Comparison of ENCODE assay signal across 21 cellular contexts in the genomic region with DNA sequence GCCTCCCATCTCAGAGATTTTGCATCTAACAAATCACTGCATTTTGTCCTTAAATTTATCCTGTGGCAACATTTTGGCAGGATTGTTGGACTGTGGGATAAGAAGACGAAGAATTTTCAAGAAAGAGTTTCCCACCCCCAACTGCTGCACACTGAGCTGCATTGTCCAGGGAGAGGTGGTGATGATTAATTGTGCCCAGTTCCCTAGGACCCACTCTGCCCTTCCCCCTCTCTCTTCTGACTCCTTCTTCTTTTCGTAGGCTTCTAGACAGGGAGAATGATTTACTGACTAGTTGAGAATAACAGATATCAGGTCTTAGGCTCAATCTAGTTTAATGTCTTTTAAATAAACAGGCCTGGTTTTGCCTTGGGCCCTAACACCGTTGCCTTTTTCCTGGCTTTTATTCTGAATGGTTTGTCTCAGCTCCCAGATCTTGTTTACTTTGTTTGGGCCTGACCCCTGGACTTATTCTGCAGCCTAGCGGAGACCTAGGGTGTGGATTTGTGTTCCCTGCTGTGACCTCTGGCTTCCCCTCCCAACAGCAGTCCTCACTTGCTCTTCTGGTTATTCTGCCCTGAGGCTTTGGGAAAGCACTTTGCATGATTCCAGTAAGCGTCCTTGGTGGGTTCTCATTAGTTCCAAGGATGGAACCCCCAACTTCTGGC.
A peak's percentile ranks its signal among the peaks of the same experiment; 100 is the strongest.
DNase-seq lines count a peak whose midpoint lies in the region; ATAC-seq and TF ChIP-seq lines count a peak whose summit lies in the region.
"Had no signal": no experiment of that assay in that cellular context is flagged by ENCODE, and none has a peak within 500 bp of the region (broad histone marks: within the 10 kb centered on the region; RNA-seq: fewer than 3 reads in every experiment).

No MANE protein-coding gene starts in this region.

- peak; percentile 51 for TF ChIP-seq CTCF in C4-2B (conservative IDR thresholded peaks at IDR 0.05)
- TF ChIP-seq CTCF in osteoblast (IDR thresholded peaks at IDR 0.05; ENCODE audit: extremely low read depth, low read depth, low read length) = no peak

- WGBS in mesodermal cell (ENCODE audit: insufficient coverage in 2 of 2), 2 experiments = 18 to 38% methylated on average over 1 to 3 of the region's 5 CpGs

- peaks cover 10% of the 10 kb centered on the region for H3K4me1 ChIP-seq in mesodermal cell (ENCODE audit: control insufficient read depth, insufficient read depth, low read length, poor library complexity, severe bottlenecking)
- H3K4me1 ChIP-seq in osteoblast (ENCODE audit: insufficient read depth, low read length) = no peaks in the 10 kb centered on the region
- H3K4me1 ChIP-seq: BLaER1, uterus had no signal

- intact Hi-C loops in left ventricle myocardium superior (cut with micrococcal nuclease) = no loop called here

- no peak overlapping the region for H2AFZ ChIP-seq in osteoblast (ENCODE audit: low read length)

- peaks cover 2% of the 10 kb centered on the region for H3K27me3 ChIP-seq in osteoblast (ENCODE audit: insufficient read depth, low read length)
- H3K27me3 ChIP-seq: BLaER1, uterus had no signal

- DNase-seq in HuH-7 (ENCODE audit: low spot score) (peak; percentile 47), osteoblast (ENCODE audit: insufficient read length, low spot score, missing footprints) (no peak), SKM-1 (lab: John Stamatoyannopoulos, UW; ENCODE audit: unreplicated experiment) (no peak), left ventricle myocardium superior (no peak)
- DNase-seq: activated CD4-positive, alpha-beta T cell treated with anti-CD3 and anti-CD28 coated beads, Interleukin-2, amount 50 U/mL, for 1 hour; activated CD8-positive, alpha-beta memory T cell treated with anti-CD3 and anti-CD28 coated beads, Interleukin-2, amount 50 U/mL, for 48 hours; activated gamma-delta T cell treated with Interleukin-2 at 50 U/mL for 16 hours; amniotic stem cell; mammary epithelial cell; naive thymus-derived CD4-positive, alpha-beta T cell; NCI-H2081; NCI-H446; posterior cingulate gyrus; stimulated activated CD4-positive, alpha-beta T cell treated with anti-CD3 and anti-CD28 coated beads, Interleukin-4, amount 100 ng/mL, for 4 hours; uterus had no signal

- no peaks in the 10 kb centered on the region for H3K36me3 ChIP-seq in mesodermal cell (ENCODE audit: control insufficient read depth, insufficient read depth, low read length)
- no peaks in the 10 kb centered on the region for H3K36me3 ChIP-seq in osteoblast (ENCODE audit: insufficient read depth, low read length)
- H3K36me3 ChIP-seq: BLaER1, uterus had no signal

- H3K4me3 ChIP-seq in mesodermal cell (ENCODE audit: extremely low read depth, insufficient read depth, low read length, poor library complexity, severe bottlenecking) (no peak overlapping the region), osteoblast (ENCODE audit: insufficient read depth, low read length) (no peak overlapping the region)
- H3K4me3 ChIP-seq: BLaER1, skin epidermis, uterus had no signal

- ATAC-seq in esophagus mucosa (peak; percentile 59), GM18861 (IDR thresholded peaks at IDR 0.05; ENCODE audit: unreplicated experiment) (no peak), left ventricle myocardium superior (no peak)
- ATAC-seq: naive thymus-derived CD4-positive, alpha-beta T cell had no signal

- H3K27ac ChIP-seq in C4-2B (no peak overlapping the region), mesodermal cell (ENCODE audit: low read depth, low read length, severe bottlenecking) (peak overlapping the region; percentile 37), osteoblast (ENCODE audit: low read depth, low read length) (no peak overlapping the region)
- H3K27ac ChIP-seq: BLaER1, skin epidermis, uterus had no signal

- H4K20me1 ChIP-seq in osteoblast (ENCODE audit: insufficient read depth, low read length) = no peaks in the 10 kb centered on the region
- H4K20me1 ChIP-seq: BLaER1 had no signal

- no peaks in the 10 kb centered on the region for H3K9me3 ChIP-seq in mesodermal cell (ENCODE audit: control insufficient read depth, low read length)
- H3K9me3 ChIP-seq in osteoblast (ENCODE audit: low read depth, low read length) = no peaks in the 10 kb centered on the region
- H3K9me3 ChIP-seq: BLaER1, uterus had no signal

- no peak overlapping the region for H3K4me2 ChIP-seq in osteoblast (ENCODE audit: insufficient read depth, low read length)
- H3K4me2 ChIP-seq: BLaER1 had no signal

- H3K79me2 ChIP-seq in osteoblast (ENCODE audit: insufficient read depth, low read length) = no peaks in the 10 kb centered on the region
